ENCODE assay signal across 8 cellular contexts in the genomic region with DNA sequence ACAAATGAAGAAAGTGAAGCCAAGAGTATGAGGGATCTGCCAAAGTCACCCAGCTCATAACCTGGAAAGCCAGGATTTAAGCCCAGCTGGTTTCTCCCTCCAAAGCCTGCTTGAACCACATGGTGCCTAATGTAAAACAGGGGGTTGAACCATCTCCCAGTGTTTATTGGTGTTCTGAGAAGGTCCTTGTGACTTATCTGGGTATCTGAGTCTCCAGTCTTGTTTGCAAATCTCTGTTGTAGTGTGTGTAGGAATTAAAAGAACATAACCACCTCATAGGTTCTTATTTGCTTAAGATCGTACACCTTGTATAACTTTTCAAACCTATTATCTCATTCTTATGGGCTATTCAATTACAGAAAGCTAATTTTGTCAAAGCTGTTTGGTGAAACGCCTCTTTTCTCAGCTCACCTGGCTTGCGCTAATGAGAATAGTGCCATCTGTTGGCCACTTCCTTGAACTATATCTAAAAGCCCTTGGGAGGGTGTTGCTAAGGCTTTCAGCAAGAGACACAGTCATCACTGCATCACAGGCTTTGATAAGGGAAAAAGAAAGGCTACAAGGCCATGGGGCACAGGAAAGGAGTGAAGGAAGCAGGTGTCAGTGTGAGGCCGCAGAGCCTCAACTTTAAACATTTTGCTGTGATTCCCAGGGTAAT. TPM values are rescaled to one million over a fixed set of nuclear protein-coding genes. Genes with fewer than 3 reads are reported as not detected.
A peak's percentile ranks its signal among the peaks of the same experiment; 100 is the strongest.
DNase-seq lines count a peak whose midpoint lies in the region; ATAC-seq, FAIRE-seq and TF ChIP-seq lines count a peak whose summit lies in the region.

No MANE protein-coding gene starts in this region.

- TF ChIP-seq POLR2A in prostate gland (IDR thresholded peaks at IDR 0.05): no peak
- TF ChIP-seq POLR2A in GM12891 (IDR thresholded peaks at IDR 0.05; ENCODE audit: low read depth, low read length): no peak

- DNase-seq in DMS79 treated with DMSO at 0.1 percent for 48 hours (lab: John Stamatoyannopoulos, UW) (peak; percentile 33), NCI-H69 (lab: John Stamatoyannopoulos, UW) (peak; percentile 82), globus pallidus (ENCODE audit: low spot score) (peak; percentile 43), prostate gland (ENCODE audit: low spot score) (peak; percentile 28), GM12891 (ENCODE audit: insufficient read length, low spot score) (no peak)
- peak; percentile 68 for DNase-seq in activated effector memory CD4-positive, alpha-beta T cell treated with anti-CD3 and anti-CD28 coated beads, Interleukin-2, amount 50 U/mL, for 16 hours

- intact Hi-C loops in prostate gland (cut with DNase I): loop anchor here (5.0 kb wide), 1 partner anchor 119 kb away; no protein-coding TSS in a partner anchor

- peak in 3 of 4 experiments; percentile 33 to 51 (median 37) for TF ChIP-seq CTCF in prostate gland (IDR thresholded peaks at IDR 0.05)

- H3K4me1 ChIP-seq in prostate gland (replicated peaks): no peaks in the 10 kb centered on the region

- no peak overlapping the region for H3K4me3 ChIP-seq in prostate gland

- no peaks in the 10 kb centered on the region for H3K36me3 ChIP-seq in prostate gland

- no peaks in the 10 kb centered on the region for H3K9me3 ChIP-seq in prostate gland

- ATAC-seq in GM19452 (IDR thresholded peaks at IDR 0.05; ENCODE audit: unreplicated experiment) (peak; percentile 81), HG03520 (IDR thresholded peaks at IDR 0.05; ENCODE audit: unreplicated experiment) (peak; percentile 98)

- WGBS in prostate gland: 3% methylated on average over 4 of the region's 4 CpGs

- FAIRE-seq in GM12891 (lab: Jason Lieb, UNC): no peak

- H3K27me3 ChIP-seq in prostate gland (replicated peaks; ENCODE audit: insufficient read depth): no peaks in the 10 kb centered on the region

- H3K27ac ChIP-seq in prostate gland: no peak overlapping the region

TF ChIP-seq in GM12891, 5 proteins besides CTCF, POLR2A, EP300 and RAD21:
- TF ChIP-seq TAF1 (IDR thresholded peaks at IDR 0.05; ENCODE audit: low read depth, low read length) (no peak), SPI1 (IDR thresholded peaks at IDR 0.05; ENCODE audit: low read depth, low read length) (no peak), PAX5 (IDR thresholded peaks at IDR 0.05; ENCODE audit: insufficient read depth, low read length, severe bottlenecking) (no peak), POLR2AphosphoS5 (IDR thresholded peaks at IDR 0.05; ENCODE audit: low read depth, low read length) (no peak), POU2F2 (IDR thresholded peaks at IDR 0.05; ENCODE audit: low read depth, low read length) (no peak)

RNA-seq across cellular contexts. Expression of a gene that starts 12.2 kb away (rescaled TPM):
- 10 to 100 TPM in 1 of 2 donors, 1 to 10 TPM in 1; 3.6 to 18.5 TPM for total RNA-seq in prostate gland
- polyA plus RNA-seq in GM12891 (2012; ENCODE audit: low read depth, missing spikeins): not detected

RNA-seq across cellular contexts. Expression of a gene that starts 34.0 kb away (rescaled TPM):
- not detected for total RNA-seq in prostate gland
- polyA plus RNA-seq in GM12891 (2012; ENCODE audit: low read depth, missing spikeins): not detected

RNA-seq across cellular contexts. Expression of a gene that starts 34.4 kb away (rescaled TPM):
- total RNA-seq in prostate gland: 10 to 100 TPM; 44.9 to 55.3 TPM
- polyA plus RNA-seq in GM12891 (2012; ENCODE audit: low read depth, missing spikeins): 10.1 TPM

RNA-seq across cellular contexts. Expression of a gene that starts 54.2 kb away (rescaled TPM):
- total RNA-seq in prostate gland: 100 to 1,000 TPM in 1 of 2 donors, 10 to 100 TPM in 1; 92.4 to 147 TPM
- 19.3 TPM for polyA plus RNA-seq in GM12891 (2012; ENCODE audit: low read depth, missing spikeins)
